8 cellular contexts compared by ENCODE assay signal in the genomic region with DNA sequence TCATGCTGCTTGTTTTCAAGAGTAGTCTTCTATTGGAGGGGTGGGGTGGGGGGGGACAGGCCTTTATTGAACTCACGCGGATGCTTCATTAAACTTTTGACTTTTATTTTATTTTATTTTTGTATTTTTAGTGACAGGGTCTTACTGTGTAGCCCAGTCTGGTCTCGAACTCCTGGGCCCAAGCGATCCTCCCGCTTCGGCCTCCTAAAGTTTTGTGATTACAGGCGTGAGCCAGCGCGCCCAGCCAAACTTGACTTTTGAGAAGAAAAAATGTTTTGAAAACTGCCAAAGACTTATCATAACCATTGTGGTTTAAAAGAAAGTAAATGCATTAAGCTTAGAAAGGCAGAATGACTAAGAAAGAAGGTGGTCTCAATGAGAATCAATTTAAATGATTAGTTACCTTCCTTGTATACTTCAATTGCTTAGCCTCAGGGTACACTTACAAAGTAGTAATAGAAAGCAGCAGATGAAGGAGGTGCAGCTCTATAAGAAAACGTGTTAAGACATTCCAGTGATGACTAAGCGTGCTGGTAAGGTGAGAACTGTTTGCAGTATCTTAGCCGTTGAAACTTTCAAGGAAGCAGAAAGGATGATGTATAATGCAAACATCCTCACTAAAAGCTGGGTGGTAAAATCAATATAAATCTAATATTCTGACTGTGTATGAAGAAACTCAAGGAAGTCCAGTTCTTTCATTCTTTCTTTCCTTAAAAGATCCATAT. TPM values are rescaled to one million over a fixed set of nuclear protein-coding genes. Genes with fewer than 3 reads are reported as not detected.
DNase-seq lines count a peak whose midpoint lies in the region; ATAC-seq and TF ChIP-seq lines count a peak whose summit lies in the region.

No MANE protein-coding gene starts in this region.

- H3K27me3 Mint-ChIP-seq in endothelial cell (ENCODE audit: unreplicated experiment), result peaks cover 7% of the 10 kb centered on the region

- in situ Hi-C loops in GM13977 (cut with MboI; ENCODE audit: low pct_unique_long_range_greater_than_20kb, low sequenced_read_pairs, unreplicated experiment), result no loop called here
- in situ Hi-C loops in Panc1 (cut with HindIII; ENCODE audit: low pct_unique_long_range_greater_than_20kb, low sequenced_read_pairs), result no loop called here

- peak overlapping the region; percentile 74 for H3K4me2 ChIP-seq in osteoblast (ENCODE audit: insufficient read depth, low read length)

- no peaks in the 10 kb centered on the region for H3K9me3 Mint-ChIP-seq in endothelial cell (ENCODE audit: unreplicated experiment)

- H3K4me1 ChIP-seq in Panc1 (ENCODE audit: control insufficient read depth, insufficient read depth, low read length) (peaks cover 25% of the 10 kb centered on the region), osteoblast (ENCODE audit: insufficient read depth, low read length) (peaks cover 19% of the 10 kb centered on the region)

- peaks cover 61% of the 10 kb centered on the region for H3K79me2 ChIP-seq in osteoblast (ENCODE audit: insufficient read depth, low read length)

- peaks cover 20% of the 10 kb centered on the region for H3K4me1 Mint-ChIP-seq in endothelial cell (ENCODE audit: unreplicated experiment)

- intact Hi-C loops in Panc1 (cut with micrococcal nuclease; ENCODE audit: unreplicated experiment), result no loop called here

- BruUV-seq in Panc1 (replicated peaks; lab: Mats Ljungman, UMichigan), result no TSS peak

- DNase-seq in GM13977 (ENCODE audit: low spot score) (peak; percentile 30), Panc1 (ENCODE audit: low read depth, low spot score) (peak; percentile 85), endothelial cell (ENCODE audit: low spot score) (no peak), osteoblast (ENCODE audit: insufficient read length, low spot score, missing footprints) (peak; percentile 89), OCI-M2 (lab: John Stamatoyannopoulos, UW; ENCODE audit: unreplicated experiment) (no peak), NCI-H146 treated with DMSO at 0.1 percent for 48 hours (lab: John Stamatoyannopoulos, UW; ENCODE audit: unreplicated experiment) (no peak)

- H3K9me3 ChIP-seq in Panc1 (ENCODE audit: control insufficient read depth, insufficient read depth, low read depth, low read length) (no peaks in the 10 kb centered on the region), osteoblast (ENCODE audit: low read depth, low read length) (no peaks in the 10 kb centered on the region)

- H3K36me3 ChIP-seq in Panc1 (ENCODE audit: control insufficient read depth, insufficient read depth, low read length) (peaks cover 5% of the 10 kb centered on the region), osteoblast (ENCODE audit: insufficient read depth, low read length) (no peaks in the 10 kb centered on the region)

- no peak overlapping the region for H2AFZ ChIP-seq in osteoblast (ENCODE audit: low read length)

- H3K4me3 Mint-ChIP-seq in endothelial cell (ENCODE audit: unreplicated experiment), result peak overlapping the region; percentile 99

- POLR2A ChIA-PET in Panc1 (lab: Charles Lee), result interaction anchor here (0.6 to 1.3 kb wide), 4 partner anchors 9 to 138 kb away, joined by 3 to 4 read pairs (median 4); no protein-coding TSS in a partner anchor

- H3K27me3 ChIP-seq in Panc1 (ENCODE audit: control insufficient read depth, insufficient read depth, low read length) (no peaks in the 10 kb centered on the region), osteoblast (ENCODE audit: insufficient read depth, low read length) (no peaks in the 10 kb centered on the region)

- TF ChIP-seq CTCF in GM13977 (IDR thresholded peaks at IDR 0.05; ENCODE audit: extremely low read depth, insufficient read depth, missing control alignments) (no peak), Panc1 (IDR thresholded peaks at IDR 0.05) (no peak), endothelial cell (IDR thresholded peaks at IDR 0.05; ENCODE audit: unreplicated experiment) (no peak), osteoblast (IDR thresholded peaks at IDR 0.05; ENCODE audit: extremely low read depth, low read depth, low read length) (no peak)

- H3K4me3 ChIP-seq in Panc1 (ENCODE audit: low read depth in 2 of 2, low read length in 2 of 2) (peak overlapping the region; percentile 71 to 95), osteoblast (ENCODE audit: insufficient read depth, low read length) (peak overlapping the region; percentile 94)

- H3K27ac Mint-ChIP-seq in endothelial cell (ENCODE audit: unreplicated experiment), result peak overlapping the region; percentile 99

- no peaks in the 10 kb centered on the region for H3K36me3 Mint-ChIP-seq in endothelial cell (ENCODE audit: low read depth, unreplicated experiment)

- ATAC-seq in Panc1 (peak; percentile 71), GM21381 (IDR thresholded peaks at IDR 0.05; ENCODE audit: unreplicated experiment) (no peak), GM18502 (IDR thresholded peaks at IDR 0.05; ENCODE audit: poor library complexity, unreplicated experiment) (no peak)

- CTCF ChIA-PET in Panc1 (lab: Charles Lee), result no interaction called here

- peak overlapping the region; percentile 97 for H3K27ac ChIP-seq in Panc1 (ENCODE audit: low read length)
- H3K27ac ChIP-seq in osteoblast (ENCODE audit: low read depth, low read length), result peak overlapping the region; percentile 95

- peaks cover 22% of the 10 kb centered on the region for H4K20me1 ChIP-seq in osteoblast (ENCODE audit: insufficient read depth, low read length)

RNA-seq across cellular contexts. Expression of a gene that starts 1.2 kb away (rescaled TPM):
- 446 TPM for total RNA-seq in Panc1 (2021; ENCODE audit: unreplicated experiment)
- 168 TPM for polyA plus RNA-seq in Panc1 (2012; ENCODE audit: insufficient read length)
- 330 TPM for total RNA-seq in endothelial cell (ENCODE audit: unreplicated experiment)
- total RNA-seq in osteoblast, result 84.0 and 93.1 TPM in 2 replicates

RNA-seq across cellular contexts. Expression of a gene that starts 10.0 kb away (rescaled TPM):
- 6.6 TPM for total RNA-seq in Panc1 (2021; ENCODE audit: unreplicated experiment)
- polyA plus RNA-seq in Panc1 (2012; ENCODE audit: insufficient read length), result 5.4 TPM
- 4.4 TPM for total RNA-seq in endothelial cell (ENCODE audit: unreplicated experiment)
- 8.0 and 8.8 TPM in 2 replicates for total RNA-seq in osteoblast

RNA-seq across cellular contexts. Expression of a gene that starts 27.7 kb away (rescaled TPM):
- total RNA-seq in Panc1 (2021; ENCODE audit: unreplicated experiment) (not detected), endothelial cell (ENCODE audit: unreplicated experiment) (0.95 TPM), osteoblast (under 0.01 TPM in 2 replicates)
- not detected for polyA plus RNA-seq in Panc1 (2012; ENCODE audit: insufficient read length)

RNA-seq across cellular contexts. Expression of a gene that starts 50.9 kb away (rescaled TPM):
- 0.33 TPM for total RNA-seq in Panc1 (2021; ENCODE audit: unreplicated experiment)
- polyA plus RNA-seq in Panc1 (2012; ENCODE audit: insufficient read length), result not detected
- total RNA-seq in endothelial cell (ENCODE audit: unreplicated experiment), result not detected
- 0.36 and 0.88 TPM in 2 replicates for total RNA-seq in osteoblast

Comparison
In these comparisons a context has a peak if more than half of its experiments do, and no peak if none do; other contexts are left out.
1. DNase-seq: peak in GM13977 (single experiment), Panc1 (single experiment) and osteoblast (single experiment); none in endothelial cell (single experiment), OCI-M2 (single experiment) and NCI-H146 treated with DMSO at 0.1 percent for 48 hours (single experiment).